21 cellular contexts compared by ENCODE assay signal in the genomic region with DNA sequence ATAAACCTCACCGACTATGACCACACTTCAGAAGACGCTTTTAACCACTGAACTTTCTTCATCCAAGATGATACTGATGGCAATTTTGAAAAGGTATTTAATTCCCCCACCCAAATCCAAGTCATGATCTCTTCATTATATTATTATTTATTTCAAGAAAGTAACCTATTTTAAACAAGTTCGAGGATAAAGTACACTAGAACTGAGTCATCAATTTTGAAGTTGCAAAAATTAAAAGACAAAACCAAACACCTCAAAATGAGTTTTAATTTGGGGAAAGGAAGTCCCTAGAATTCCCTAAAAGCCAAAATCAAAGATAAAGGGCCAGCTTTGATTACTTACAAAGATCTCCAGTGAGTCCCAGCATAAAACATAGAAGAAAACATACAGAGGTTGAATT. TPM values are rescaled to one million over a fixed set of nuclear protein-coding genes. Genes with fewer than 3 reads are reported as not detected.
DNase-seq lines count a peak whose midpoint lies in the region; ATAC-seq, FAIRE-seq and TF ChIP-seq lines count a peak whose summit lies in the region.
"Had no signal": no experiment of that assay in that cellular context is flagged by ENCODE, and none has a peak within 500 bp of the region (broad histone marks: within the 10 kb centered on the region; RNA-seq: fewer than 3 reads in every experiment).

No MANE protein-coding gene starts in this region.

- CTCF ChIA-PET in IMR-90 (lab: Yijun Ruan, JAX): no interaction called here

- H3K79me1 ChIP-seq in IMR-90 (ENCODE audit: low read depth in 1 of 2, low read length in 2 of 2): peaks cover 5 to 26% of the 10 kb centered on the region in 2 experiments; a peak in 3 of 4 replicates

- TF ChIP-seq RAD21 in IMR-90 (IDR thresholded peaks at IDR 0.05; ENCODE audit: low read length): no peak

- H3K4ac ChIP-seq in IMR-90 (ENCODE audit: low read depth, low read length): no peak overlapping the region

- no peaks in the 10 kb centered on the region for H3K27me3 Mint-ChIP-seq in central memory CD8-positive, alpha-beta T cell
- H3K27me3 Mint-ChIP-seq: B cell; CD4-positive, alpha-beta T cell had no signal

- no peak overlapping the region for H3K23ac ChIP-seq in IMR-90 (ENCODE audit: low read depth, low read length)

- no peak for TF ChIP-seq POLR2A in IMR-90 (IDR thresholded peaks at IDR 0.05; ENCODE audit: low read depth, low read length)

- no peak overlapping the region for H3K14ac ChIP-seq in IMR-90 (replicated peaks; ENCODE audit: low read depth, low read length)

- H2AK5ac ChIP-seq in IMR-90 (ENCODE audit: low read depth, low read length): no peak overlapping the region

- H2AK9ac ChIP-seq in IMR-90 (replicated peaks; ENCODE audit: low read depth, low read length, poor library complexity): no peak overlapping the region

- peaks cover 3% of the 10 kb centered on the region; the same call in 1 of the 2 replicates for H3K9me1 ChIP-seq in IMR-90 (ENCODE audit: insufficient read depth, low read length)

- H3K9me3 Mint-ChIP-seq in central memory CD8-positive, alpha-beta T cell: no peaks in the 10 kb centered on the region
- H3K9me3 Mint-ChIP-seq: CD4-positive, alpha-beta T cell; CD8-positive, alpha-beta T cell had no signal

- H2BK15ac ChIP-seq in IMR-90 (ENCODE audit: low read depth, low read length): no peak overlapping the region

- no peak overlapping the region for H3K27ac ChIP-seq in IMR-90 (ENCODE audit: insufficient read depth, low read length)
- H3K27ac ChIP-seq: A549; BLaER1 treated with 17β-estradiol and CSF1 and Interleukin-3, amounts not matched to agents 10 nM and 100 nM; C4-2B had no signal

- H3K9ac ChIP-seq in IMR-90 (ENCODE audit: low read depth, low read length): no peak overlapping the region
- H3K9ac ChIP-seq: BLaER1 treated with 17β-estradiol and CSF1 and Interleukin-3, amounts not matched to agents 10 nM and 100 nM had no signal

- H3K36me3 ChIP-seq in IMR-90 (ENCODE audit: control insufficient read depth, insufficient read depth, low read length): peaks cover 33% of the 10 kb centered on the region

- peak overlapping the region; percentile 64 for H3K27ac Mint-ChIP-seq in central memory CD8-positive, alpha-beta T cell (ENCODE audit: low read depth)
- H3K27ac Mint-ChIP-seq: B cell; CD4-positive, alpha-beta T cell; CD8-positive, alpha-beta T cell had no signal

- no peak for DNase-seq in IMR-90
- no peak for DNase-seq in central memory CD8-positive, alpha-beta T cell (ENCODE audit: low spot score in 2 of 2)
- DNase-seq: 8988T; AML-193; Caco-2; Calu3; CD4-positive, alpha-beta T cell; CD8-positive, alpha-beta T cell; DMS79 treated with DMSO at 0.1 percent for 48 hours; GF-D8 had no signal

- peak; percentile 3 for FAIRE-seq in A204.1 (lab: Jason Lieb, UNC)
- FAIRE-seq: A549, D721Med, G401.6, GM12891, GM19239 had no signal

- peaks cover 41% of the 10 kb centered on the region for H3K36me3 Mint-ChIP-seq in central memory CD8-positive, alpha-beta T cell (ENCODE audit: insufficient read depth)

- in situ Hi-C loops in IMR-90 (cut with MboI; ENCODE audit: low sequenced_read_pairs): loop anchor here (25.0 kb wide), 1 partner anchor 238 kb away; no protein-coding TSS in a partner anchor

- no TSS peak for BruUV-seq in IMR-90 (replicated peaks; lab: Mats Ljungman, UMichigan)

- intact Hi-C loops in IMR-90 (cut with micrococcal nuclease): no loop called here

- H3K4me2 ChIP-seq in IMR-90 (ENCODE audit: low read depth, low read length): no peak overlapping the region
- H3K4me2 ChIP-seq: A549; BLaER1 treated with 17β-estradiol and CSF1 and Interleukin-3, amounts not matched to agents 10 nM and 100 nM had no signal

- POLR2A ChIA-PET in IMR-90 (lab: Charles Lee; ENCODE audit: unreplicated experiment): no interaction called here

- no peak overlapping the region for H4K91ac ChIP-seq in IMR-90 (ENCODE audit: insufficient read depth, low read depth, low read length)

- no peak for TF ChIP-seq CTCF in IMR-90 (conservative IDR thresholded peaks at IDR 0.05; ENCODE audit: low read depth, low read length)

- H2AFZ ChIP-seq in IMR-90 (replicated peaks; ENCODE audit: low read length, poor library complexity): no peak overlapping the region

- H3K56ac ChIP-seq in IMR-90 (ENCODE audit: extremely low read depth, insufficient read depth, low read length): no peak overlapping the region

- no peak overlapping the region for H3K4me3 ChIP-seq in IMR-90 (ENCODE audit: insufficient read depth, low read depth, low read length)
- H3K4me3 ChIP-seq: A549; BLaER1 treated with 17β-estradiol and CSF1 and Interleukin-3, amounts not matched to agents 10 nM and 100 nM had no signal

- no peak overlapping the region for H3K18ac ChIP-seq in IMR-90 (ENCODE audit: low read depth, low read length)

- H3K9me3 ChIP-seq in IMR-90 (ENCODE audit: control insufficient read depth, insufficient read depth, low read length): no peaks in the 10 kb centered on the region
- H3K9me3 ChIP-seq: A549; BLaER1 treated with 17β-estradiol and CSF1 and Interleukin-3, amounts not matched to agents 10 nM and 100 nM; Caco-2 had no signal

- H3K27me3 ChIP-seq in IMR-90 (ENCODE audit: control insufficient read depth, insufficient read depth, low read length): no peaks in the 10 kb centered on the region
- H3K27me3 ChIP-seq: BLaER1 treated with 17β-estradiol and CSF1 and Interleukin-3, amounts not matched to agents 10 nM and 100 nM had no signal

- no peaks in the 10 kb centered on the region for H3K4me1 Mint-ChIP-seq in central memory CD8-positive, alpha-beta T cell
- H3K4me1 Mint-ChIP-seq: B cell had no signal

- peaks cover 2% of the 10 kb centered on the region; the same call in 1 of the 2 replicates for H3K4me1 ChIP-seq in IMR-90 (ENCODE audit: control insufficient read depth, insufficient read depth, low read length)
- H3K4me1 ChIP-seq: Caco-2 had no signal

- ATAC-seq in IMR-90 (ENCODE audit: low read depth): no peak
- no peak for ATAC-seq in central memory CD8-positive, alpha-beta T cell (replicated peaks; ENCODE audit: extremely low read depth, poor library complexity, severe bottlenecking)
- ATAC-seq in GM21447 (IDR thresholded peaks at IDR 0.05; ENCODE audit: unreplicated experiment): no peak
- no peak for ATAC-seq in HG03135 (IDR thresholded peaks at IDR 0.05; ENCODE audit: unreplicated experiment)
- ATAC-seq: A549; CD8-positive, alpha-beta T cell had no signal

- no peak overlapping the region for H2BK20ac ChIP-seq in IMR-90 (ENCODE audit: low read depth, low read length)

- dilution Hi-C loops in IMR-90 (cut with HindIII; ENCODE audit: low sequenced_read_pairs, unreplicated experiment): no loop called here

- H4K8ac ChIP-seq in IMR-90 (ENCODE audit: low read depth in 2 of 2, low read length in 2 of 2): no peak overlapping the region

- no CpG with 5 or more reads among the region's 3 CpGs for WGBS in IMR-90 (ENCODE audit: extremely low coverage in 2 of 2, insufficient read length in 1 of 2), 2 experiments

- H2BK5ac ChIP-seq in IMR-90 (ENCODE audit: low read depth, low read length, poor library complexity, severe bottlenecking): no peak overlapping the region

- no peaks in the 10 kb centered on the region for H4K20me1 ChIP-seq in IMR-90 (ENCODE audit: insufficient read depth, low read length)

- no peak overlapping the region for H3K4me3 Mint-ChIP-seq in central memory CD8-positive, alpha-beta T cell
- H3K4me3 Mint-ChIP-seq: B cell; CD4-positive, alpha-beta T cell; CD8-positive, alpha-beta T cell had no signal

- no peak overlapping the region for H2BK120ac ChIP-seq in IMR-90 (ENCODE audit: low read depth, low read length)

- H4K5ac ChIP-seq in IMR-90 (ENCODE audit: low read depth, low read length): no peak overlapping the region

TF ChIP-seq in IMR-90, 13 proteins besides CTCF, POLR2A, EP300 and RAD21:
- TF ChIP-seq RCOR1 (IDR thresholded peaks at IDR 0.05; ENCODE audit: insufficient replicate concordance, low read length): no peak
- TF ChIP-seq MAFK (IDR thresholded peaks at IDR 0.05; ENCODE audit: low read depth, low read length): 0 out of 2 replicates have a peak, but pooled peaks have one; percentile 12

RNA-seq across cellular contexts. Expression of gene RAP1GAP, which starts 55.4 kb away (rescaled TPM):
- under 0.01 TPM in 1 of 2 replicates, not detected in the other for total RNA-seq in IMR-90 (2012; rRNA removed)
- polyA plus RNA-seq in IMR-90 (2012; rRNA removed): 0.10 and 0.20 TPM in 2 replicates
- 0.05 and 0.08 TPM in 2 replicates for polyA plus RNA-seq in IMR-90 (2012; cell fraction: cytosol; rRNA removed)
- 0.21 and 0.33 TPM in 2 replicates for polyA plus RNA-seq in IMR-90 (2012; cell fraction: nucleus; rRNA removed; ENCODE audit: low replicate concordance)

RNA-seq across cellular contexts. Expression of gene USP48, which starts 58.4 kb away (rescaled TPM):
- 24.7 and 47.2 TPM in 2 replicates for total RNA-seq in IMR-90 (2012; rRNA removed)
- polyA plus RNA-seq in IMR-90 (2012; rRNA removed): 17.1 and 25.0 TPM in 2 replicates
- polyA plus RNA-seq in IMR-90 (2012; cell fraction: cytosol; rRNA removed): 4.0 and 5.6 TPM in 2 replicates
- polyA plus RNA-seq in IMR-90 (2012; cell fraction: nucleus; rRNA removed; ENCODE audit: low replicate concordance): 7.8 and 40.6 TPM in 2 replicates
